7 cellular contexts compared by ENCODE assay signal in the genomic region with DNA sequence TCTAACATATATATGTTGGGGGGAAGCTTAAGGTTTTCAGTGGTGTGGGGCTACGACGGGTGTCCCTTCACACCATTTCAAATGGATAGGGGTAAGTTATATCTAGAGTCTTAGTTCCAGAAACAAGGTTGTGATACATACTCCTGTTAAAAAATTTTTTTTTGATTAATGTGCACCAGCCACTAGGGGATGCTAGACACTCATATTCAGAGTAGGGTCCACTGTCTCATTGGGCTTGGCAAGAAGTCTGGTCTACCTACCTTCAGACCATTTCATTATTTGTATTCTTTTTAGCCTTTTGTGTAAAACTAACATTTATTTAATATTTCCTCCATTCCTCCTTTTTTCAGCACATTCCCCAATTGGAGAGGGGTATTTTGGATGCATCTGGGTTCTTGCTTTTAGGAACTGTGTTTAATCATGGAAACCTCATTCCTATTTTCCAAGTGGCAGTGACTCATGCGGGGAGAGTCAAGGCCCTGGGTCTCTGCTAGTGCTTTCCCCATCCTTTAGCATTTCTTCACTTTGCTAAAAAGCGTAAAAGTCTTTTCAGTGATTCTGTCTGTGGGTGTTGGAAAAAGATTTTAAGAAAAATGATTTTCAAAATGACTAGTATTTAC. TPM values are rescaled to one million over a fixed set of nuclear protein-coding genes. Genes with fewer than 3 reads are reported as not detected.
DNase-seq lines count a peak whose midpoint lies in the region; ATAC-seq and TF ChIP-seq lines count a peak whose summit lies in the region.

No MANE protein-coding gene starts in this region.

- H3K4me1 ChIP-seq in PC-3 (ENCODE audit: insufficient read depth, low read length) (no peaks in the 10 kb centered on the region), thoracic aorta (ENCODE audit: control insufficient read depth in 1 of 2, low read depth in 2 of 2) (no peaks in the 10 kb centered on the region)
- no peaks in the 10 kb centered on the region for H3K4me1 ChIP-seq in effector memory CD4-positive, alpha-beta T cell (ENCODE audit: control insufficient read depth, insufficient read depth, low read length, poor library complexity, severe bottlenecking)

- no peaks in the 10 kb centered on the region for H3F3A ChIP-seq in PC-3 (ENCODE audit: low read length, unreplicated experiment)

- H3K36me3 ChIP-seq in PC-3 (ENCODE audit: low read depth, low read length): no peaks in the 10 kb centered on the region
- H3K36me3 ChIP-seq in thoracic aorta: no peaks in the 10 kb centered on the region
- H3K36me3 ChIP-seq in effector memory CD4-positive, alpha-beta T cell (ENCODE audit: control insufficient read depth, insufficient read depth, low read length): no peaks in the 10 kb centered on the region

- H3K4me3 ChIP-seq in GM12865 (ENCODE audit: low read depth, low read length) (no peak overlapping the region), PC-3 (ENCODE audit: low read length) (no peak overlapping the region), thoracic aorta (no peak overlapping the region)
- H3K4me3 ChIP-seq in effector memory CD4-positive, alpha-beta T cell (ENCODE audit: insufficient read depth, low read depth, low read length, poor library complexity, severe bottlenecking): no peak overlapping the region

- POLR2A ChIA-PET in PC-3 (lab: Charles Lee; ENCODE audit: unreplicated experiment): no interaction called here

- no TSS peak for BruUV-seq in PC-3 (replicated peaks; lab: Mats Ljungman, UMichigan)

- DNase-seq in GM12865 (ENCODE audit: low read depth) (peak; percentile 40), HPDE6-E6E7 (ENCODE audit: extremely low spot score) (peak; percentile 20), PC-3 (peak; percentile 63), fibroblast of peridontal ligament (ENCODE audit: extremely low read depth) (peak; percentile 8), thoracic aorta (ENCODE audit: low spot score) (no peak)
- no peak for DNase-seq in effector memory CD4-positive, alpha-beta T cell

- intact Hi-C loops in PC-3 (cut with micrococcal nuclease): loop anchor here (2.0 kb wide), 1 partner anchor 495 kb away; no protein-coding TSS in a partner anchor

- no peak overlapping the region for H2AFZ ChIP-seq in PC-3 (ENCODE audit: low read length)

- H3K9ac ChIP-seq in PC-3 (ENCODE audit: low read length): no peak overlapping the region

- H3K9me2 ChIP-seq in PC-3 (replicated peaks; ENCODE audit: low read length): no peaks in the 10 kb centered on the region

- H4K20me1 ChIP-seq in PC-3 (ENCODE audit: low read length): no peaks in the 10 kb centered on the region

- no peaks in the 10 kb centered on the region for H3K79me2 ChIP-seq in PC-3 (ENCODE audit: low read length)

- CTCF ChIA-PET in PC-3 (lab: Charles Lee): no interaction called here

- H3K9me3 ChIP-seq in PC-3 (ENCODE audit: low read length) (no peaks in the 10 kb centered on the region), thoracic aorta (no peaks in the 10 kb centered on the region)
- no peaks in the 10 kb centered on the region for H3K9me3 ChIP-seq in effector memory CD4-positive, alpha-beta T cell (ENCODE audit: control insufficient read depth, low read length)

- H3K4me2 ChIP-seq in PC-3 (ENCODE audit: low read length): no peak overlapping the region

- TF ChIP-seq CTCF in GM12865 (IDR thresholded peaks at IDR 0.05; ENCODE audit: insufficient read depth, low read depth, low read length, missing control alignments) (peak; percentile 69), PC-3 (conservative IDR thresholded peaks at IDR 0.05; ENCODE audit: low read depth, low read length) (peak; percentile 75), thoracic aorta (IDR thresholded peaks at IDR 0.05) (peak; percentile 54)

- ATAC-seq in PC-3 (no peak), thoracic aorta (ENCODE audit: insufficient number of reproducible peaks, low FRiP score, low read depth) (no peak), HG03460 (IDR thresholded peaks at IDR 0.05; ENCODE audit: unreplicated experiment) (no peak)

- H3K27me3 ChIP-seq in PC-3 (ENCODE audit: low read length): no peaks in the 10 kb centered on the region
- no peaks in the 10 kb centered on the region for H3K27me3 ChIP-seq in thoracic aorta (replicated peaks; ENCODE audit: insufficient read depth)
- no peaks in the 10 kb centered on the region for H3K27me3 ChIP-seq in effector memory CD4-positive, alpha-beta T cell (replicated peaks; ENCODE audit: control insufficient read depth, insufficient read depth, low read length, poor library complexity, severe bottlenecking)

- H3K27ac ChIP-seq in PC-3 (ENCODE audit: low read length) (no peak overlapping the region), thoracic aorta (no peak overlapping the region)
- no peak overlapping the region for H3K27ac ChIP-seq in effector memory CD4-positive, alpha-beta T cell (ENCODE audit: insufficient read depth, low read length, poor library complexity, severe bottlenecking)

RNA-seq across cellular contexts. Expression of a gene that starts 33.4 kb away (rescaled TPM):
- not detected in 2 replicates for total RNA-seq in PC-3 (2014; rRNA removed)
- not detected for total RNA-seq in thoracic aorta

Comparison
In these comparisons a context has a peak if more than half of its experiments do, and no peak if none do; other contexts are left out.
1. DNase-seq: peak in GM12865 (single experiment), HPDE6-E6E7 (single experiment), PC-3 (single experiment) and fibroblast of peridontal ligament (single experiment); none in thoracic aorta (single experiment) and effector memory CD4-positive, alpha-beta T cell (0 of 3).
2. Peak in every context shown above with its lines, with median percentiles within 50 percentile points of each other: CTCF ChIP-seq.